In the genomic region with DNA sequence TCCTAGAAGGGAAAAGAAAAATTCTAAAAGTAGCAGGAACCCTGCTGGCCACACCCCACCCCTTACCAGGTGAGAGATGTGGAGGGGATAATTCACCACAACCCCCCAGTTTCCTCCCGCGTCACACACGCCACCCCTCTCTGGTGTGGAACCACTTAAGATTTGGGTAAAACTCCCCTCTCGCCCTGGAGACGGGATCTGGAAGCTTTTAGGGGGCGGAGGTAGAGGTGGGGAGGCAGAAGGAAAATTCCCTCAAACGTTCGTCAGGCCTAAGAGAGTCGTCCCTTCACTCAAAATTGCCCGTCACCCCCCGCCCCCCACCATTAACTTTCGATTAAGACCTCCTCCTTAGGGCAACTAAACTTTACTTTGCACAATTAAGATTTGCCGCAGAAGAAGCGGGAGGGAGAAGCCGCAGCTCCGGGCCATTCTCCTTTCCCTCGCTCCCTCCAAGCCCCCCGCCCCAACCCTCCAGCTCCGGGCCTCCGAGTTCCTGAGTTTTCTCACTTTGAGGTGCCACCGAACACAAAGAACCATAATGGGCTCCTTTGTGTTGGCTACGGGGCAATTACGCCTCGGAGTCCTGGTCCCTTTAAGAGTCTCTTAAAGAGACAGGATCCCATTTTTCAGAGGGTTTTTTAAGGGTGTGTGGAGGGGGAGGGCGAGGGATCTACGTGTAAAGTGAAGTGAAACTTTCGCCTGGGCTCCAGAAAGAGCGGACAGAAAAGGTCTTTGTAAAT, we compare ENCODE assay signal across 8 cellular contexts. TPM values are rescaled to one million over a fixed set of nuclear protein-coding genes. Genes with fewer than 3 reads are reported as not detected.
DNase-seq lines count a peak whose midpoint lies in the region; ATAC-seq, FAIRE-seq and TF ChIP-seq lines count a peak whose summit lies in the region.

No MANE protein-coding gene starts in this region.

- intact Hi-C loops in posterior vena cava (cut with DNase I), result loop anchor here in 1 of 2 donors (5.0 kb wide), 1 partner anchor 41 kb away; no protein-coding TSS in a partner anchor

- peak; percentile 49 for DNase-seq in AG20443 (ENCODE audit: low spot score)
- DNase-seq in GM18507 (ENCODE audit: extremely low spot score, insufficient read length, low read depth), result no peak
- peak; percentile 55 for DNase-seq in NCI-H748 treated with DMSO at 0.1 percent for 48 hours (lab: John Stamatoyannopoulos, UW)
- DNase-seq in right atrium auricular region (ENCODE audit: low spot score), result no peak
- DNase-seq in posterior vena cava (ENCODE audit: low spot score), result peak; percentile 84
- no peak for DNase-seq in activated gamma-delta T cell treated with Interleukin-2 at 50 U/mL for 16 hours

- no peaks in the 10 kb centered on the region for H3K27me3 ChIP-seq in right atrium auricular region

- H3K4me1 ChIP-seq in right atrium auricular region, result peaks cover 0 to 23% of the 10 kb centered on the region in 2 donors

- TF ChIP-seq CTCF in right atrium auricular region (IDR thresholded peaks at IDR 0.05), result no peak

- H3K9me3 ChIP-seq in right atrium auricular region, result no peaks in the 10 kb centered on the region

- H3K36me3 ChIP-seq in right atrium auricular region, result no peaks in the 10 kb centered on the region

- H3K4me3 ChIP-seq in right atrium auricular region, result peak overlapping the region; percentile 56 to 70

- FAIRE-seq in GM18507 (lab: Jason Lieb, UNC), result peak; percentile 79

- H3K27ac ChIP-seq in angular gyrus (ENCODE audit: low read depth, low read length), result peak overlapping the region; percentile 30
- H3K27ac ChIP-seq in right atrium auricular region, result peak overlapping the region; percentile 80 to 87

- no peak for ATAC-seq in HG03139 (IDR thresholded peaks at IDR 0.05; ENCODE audit: unreplicated experiment)

RNA-seq across cellular contexts. Expression of gene FZD2, which starts 1.0 kb away (rescaled TPM):
- total RNA-seq in right atrium auricular region (1 to 10 TPM; 1.9 to 4.0 TPM), posterior vena cava (10 to 100 TPM; 10.4 to 12.6 TPM)

RNA-seq across cellular contexts. Expression of gene GPATCH8, which starts 53.1 kb away (rescaled TPM):
- total RNA-seq in right atrium auricular region, result 10 to 100 TPM; 21.3 to 26.4 TPM
- total RNA-seq in posterior vena cava, result 10 to 100 TPM; 28.5 to 36.4 TPM

Comparison
In these comparisons a context has a peak if more than half of its experiments do, and no peak if none do; other contexts are left out.
1. DNase-seq: peak in AG20443 (single experiment), NCI-H748 treated with DMSO at 0.1 percent for 48 hours (single experiment) and posterior vena cava (single experiment); none in GM18507 (single experiment), right atrium auricular region (single experiment) and activated gamma-delta T cell treated with Interleukin-2 at 50 U/mL for 16 hours (single experiment).